Comparison of ENCODE assay signal across 1 cellular context in genomic region chr1:3187415-3188149, GRCh38.
TF ChIP-seq lines count a peak whose summit lies in the region.

No MANE protein-coding gene starts in this region.

TF ChIP-seq in H1, 55 proteins besides CTCF, POLR2A, EP300 and RAD21:
- no peak for TF ChIP-seq SP2 (IDR thresholded peaks at IDR 0.05; ENCODE audit: low read length)
- no peak for TF ChIP-seq USF2 (IDR thresholded peaks at IDR 0.05; ENCODE audit: low read length)
- TF ChIP-seq, protein P1, sequence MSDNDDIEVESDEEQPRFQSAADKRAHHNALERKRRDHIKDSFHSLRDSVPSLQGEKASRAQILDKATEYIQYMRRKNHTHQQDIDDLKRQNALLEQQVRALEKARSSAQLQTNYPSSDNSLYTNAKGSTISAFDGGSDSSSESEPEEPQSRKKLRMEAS (IDR thresholded peaks at IDR 0.05) = no peak
- no peak for TF ChIP-seq CBX8 (IDR thresholded peaks at IDR 0.05; ENCODE audit: borderline replicate concordance, low read depth, low read length)
- TF ChIP-seq BACH1 (IDR thresholded peaks at IDR 0.05; ENCODE audit: low read length) = no peak
- TF ChIP-seq CEBPB (IDR thresholded peaks at IDR 0.05; ENCODE audit: low read depth, low read length) = no peak
- TF ChIP-seq RFX5 (IDR thresholded peaks at IDR 0.05; ENCODE audit: borderline replicate concordance, low read depth, low read length) = no peak
- TF ChIP-seq EZH2 (IDR thresholded peaks at IDR 0.05; ENCODE audit: low read depth, low read length, severe bottlenecking) = no peak
- TF ChIP-seq NANOG (IDR thresholded peaks at IDR 0.05; ENCODE audit: insufficient read depth, low read depth, low read length, poor library complexity, severe bottlenecking) = no peak
- TF ChIP-seq ZNF274 (IDR thresholded peaks at IDR 0.05; ENCODE audit: borderline replicate concordance, extremely low read depth, low read length) = no peak
- no peak for TF ChIP-seq SAP30 (IDR thresholded peaks at IDR 0.05; ENCODE audit: insufficient read depth, insufficient replicate concordance, low read length)
- TF ChIP-seq YY1 (IDR thresholded peaks at IDR 0.05; ENCODE audit: low read depth, low read length) = no peak
- no peak for TF ChIP-seq GTF2F1 (IDR thresholded peaks at IDR 0.05; ENCODE audit: borderline replicate concordance, low read depth, low read length)
- no peak for TF ChIP-seq BCL11A (IDR thresholded peaks at IDR 0.05; ENCODE audit: low read depth in 2 of 2, low read length in 2 of 2)
- TF ChIP-seq ASH2L (IDR thresholded peaks at IDR 0.05; ENCODE audit: low read length) = no peak
- TF ChIP-seq SP1 (IDR thresholded peaks at IDR 0.05; ENCODE audit: low read depth, low read length) = no peak
- no peak for TF ChIP-seq TAF7 (optimal IDR thresholded peaks at IDR 0.05; ENCODE audit: borderline replicate concordance, low read depth, low read length)
- TF ChIP-seq TAF1 (IDR thresholded peaks at IDR 0.05; ENCODE audit: low read depth, low read length) = no peak
- no peak for TF ChIP-seq CREB1 (IDR thresholded peaks at IDR 0.05)
- no peak for TF ChIP-seq SIRT6 (IDR thresholded peaks at IDR 0.05; ENCODE audit: low read length)
